1 cellular context compared by ENCODE assay signal in the genomic region with DNA sequence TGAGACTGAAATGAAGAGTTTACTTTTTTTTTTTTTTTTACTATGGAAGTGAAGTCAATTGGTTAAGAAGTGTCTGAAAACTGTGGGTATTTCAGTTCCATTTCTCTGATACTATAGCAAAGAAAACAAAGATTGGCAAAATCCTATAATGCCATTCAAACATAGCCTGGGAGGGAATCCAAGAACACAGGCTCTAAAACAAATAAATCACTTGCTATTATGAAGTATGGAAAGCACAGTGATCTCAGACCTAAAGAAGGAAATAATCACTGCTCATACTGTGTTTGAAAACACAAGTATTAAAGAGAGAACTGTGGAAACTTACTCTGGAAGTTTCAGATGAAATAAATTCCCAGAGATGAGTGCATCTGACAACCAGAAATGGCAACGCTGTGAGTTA.
TF ChIP-seq lines count a peak whose summit lies in the region.

No MANE protein-coding gene starts in this region.

TF ChIP-seq in GM23338, 12 proteins besides CTCF, POLR2A, EP300 and RAD21 (continued from another document):
- TF ChIP-seq, protein P1, sequence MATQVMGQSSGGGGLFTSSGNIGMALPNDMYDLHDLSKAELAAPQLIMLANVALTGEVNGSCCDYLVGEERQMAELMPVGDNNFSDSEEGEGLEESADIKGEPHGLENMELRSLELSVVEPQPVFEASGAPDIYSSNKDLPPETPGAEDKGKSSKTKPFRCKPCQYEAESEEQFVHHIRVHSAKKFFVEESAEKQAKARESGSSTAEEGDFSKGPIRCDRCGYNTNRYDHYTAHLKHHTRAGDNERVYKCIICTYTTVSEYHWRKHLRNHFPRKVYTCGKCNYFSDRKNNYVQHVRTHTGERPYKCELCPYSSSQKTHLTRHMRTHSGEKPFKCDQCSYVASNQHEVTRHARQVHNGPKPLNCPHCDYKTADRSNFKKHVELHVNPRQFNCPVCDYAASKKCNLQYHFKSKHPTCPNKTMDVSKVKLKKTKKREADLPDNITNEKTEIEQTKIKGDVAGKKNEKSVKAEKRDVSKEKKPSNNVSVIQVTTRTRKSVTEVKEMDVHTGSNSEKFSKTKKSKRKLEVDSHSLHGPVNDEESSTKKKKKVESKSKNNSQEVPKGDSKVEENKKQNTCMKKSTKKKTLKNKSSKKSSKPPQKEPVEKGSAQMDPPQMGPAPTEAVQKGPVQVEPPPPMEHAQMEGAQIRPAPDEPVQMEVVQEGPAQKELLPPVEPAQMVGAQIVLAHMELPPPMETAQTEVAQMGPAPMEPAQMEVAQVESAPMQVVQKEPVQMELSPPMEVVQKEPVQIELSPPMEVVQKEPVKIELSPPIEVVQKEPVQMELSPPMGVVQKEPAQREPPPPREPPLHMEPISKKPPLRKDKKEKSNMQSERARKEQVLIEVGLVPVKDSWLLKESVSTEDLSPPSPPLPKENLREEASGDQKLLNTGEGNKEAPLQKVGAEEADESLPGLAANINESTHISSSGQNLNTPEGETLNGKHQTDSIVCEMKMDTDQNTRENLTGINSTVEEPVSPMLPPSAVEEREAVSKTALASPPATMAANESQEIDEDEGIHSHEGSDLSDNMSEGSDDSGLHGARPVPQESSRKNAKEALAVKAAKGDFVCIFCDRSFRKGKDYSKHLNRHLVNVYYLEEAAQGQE (IDR thresholded peaks at IDR 0.05; ENCODE audit: unreplicated experiment) = no peak
- TF ChIP-seq CREB1 (CRISPR knock-in tag; IDR thresholded peaks at IDR 0.05; ENCODE audit: low read depth) (no peak), ETS1 (IDR thresholded peaks at IDR 0.05) (no peak), EZH2phosphoT487 (IDR thresholded peaks at IDR 0.05; ENCODE audit: unreplicated experiment) (no peak), ZNF114 (CRISPR knock-in tag; IDR thresholded peaks at IDR 0.05) (no peak), POLR2AphosphoS5 (IDR thresholded peaks at IDR 0.05; ENCODE audit: low read depth) (no peak), EZH2 (IDR thresholded peaks at IDR 0.05; ENCODE audit: low read depth, unreplicated experiment) (no peak), ZNF331 (CRISPR knock-in tag; IDR thresholded peaks at IDR 0.05; ENCODE audit: low read depth) (no peak)
- TF ChIP-seq, protein P2, sequence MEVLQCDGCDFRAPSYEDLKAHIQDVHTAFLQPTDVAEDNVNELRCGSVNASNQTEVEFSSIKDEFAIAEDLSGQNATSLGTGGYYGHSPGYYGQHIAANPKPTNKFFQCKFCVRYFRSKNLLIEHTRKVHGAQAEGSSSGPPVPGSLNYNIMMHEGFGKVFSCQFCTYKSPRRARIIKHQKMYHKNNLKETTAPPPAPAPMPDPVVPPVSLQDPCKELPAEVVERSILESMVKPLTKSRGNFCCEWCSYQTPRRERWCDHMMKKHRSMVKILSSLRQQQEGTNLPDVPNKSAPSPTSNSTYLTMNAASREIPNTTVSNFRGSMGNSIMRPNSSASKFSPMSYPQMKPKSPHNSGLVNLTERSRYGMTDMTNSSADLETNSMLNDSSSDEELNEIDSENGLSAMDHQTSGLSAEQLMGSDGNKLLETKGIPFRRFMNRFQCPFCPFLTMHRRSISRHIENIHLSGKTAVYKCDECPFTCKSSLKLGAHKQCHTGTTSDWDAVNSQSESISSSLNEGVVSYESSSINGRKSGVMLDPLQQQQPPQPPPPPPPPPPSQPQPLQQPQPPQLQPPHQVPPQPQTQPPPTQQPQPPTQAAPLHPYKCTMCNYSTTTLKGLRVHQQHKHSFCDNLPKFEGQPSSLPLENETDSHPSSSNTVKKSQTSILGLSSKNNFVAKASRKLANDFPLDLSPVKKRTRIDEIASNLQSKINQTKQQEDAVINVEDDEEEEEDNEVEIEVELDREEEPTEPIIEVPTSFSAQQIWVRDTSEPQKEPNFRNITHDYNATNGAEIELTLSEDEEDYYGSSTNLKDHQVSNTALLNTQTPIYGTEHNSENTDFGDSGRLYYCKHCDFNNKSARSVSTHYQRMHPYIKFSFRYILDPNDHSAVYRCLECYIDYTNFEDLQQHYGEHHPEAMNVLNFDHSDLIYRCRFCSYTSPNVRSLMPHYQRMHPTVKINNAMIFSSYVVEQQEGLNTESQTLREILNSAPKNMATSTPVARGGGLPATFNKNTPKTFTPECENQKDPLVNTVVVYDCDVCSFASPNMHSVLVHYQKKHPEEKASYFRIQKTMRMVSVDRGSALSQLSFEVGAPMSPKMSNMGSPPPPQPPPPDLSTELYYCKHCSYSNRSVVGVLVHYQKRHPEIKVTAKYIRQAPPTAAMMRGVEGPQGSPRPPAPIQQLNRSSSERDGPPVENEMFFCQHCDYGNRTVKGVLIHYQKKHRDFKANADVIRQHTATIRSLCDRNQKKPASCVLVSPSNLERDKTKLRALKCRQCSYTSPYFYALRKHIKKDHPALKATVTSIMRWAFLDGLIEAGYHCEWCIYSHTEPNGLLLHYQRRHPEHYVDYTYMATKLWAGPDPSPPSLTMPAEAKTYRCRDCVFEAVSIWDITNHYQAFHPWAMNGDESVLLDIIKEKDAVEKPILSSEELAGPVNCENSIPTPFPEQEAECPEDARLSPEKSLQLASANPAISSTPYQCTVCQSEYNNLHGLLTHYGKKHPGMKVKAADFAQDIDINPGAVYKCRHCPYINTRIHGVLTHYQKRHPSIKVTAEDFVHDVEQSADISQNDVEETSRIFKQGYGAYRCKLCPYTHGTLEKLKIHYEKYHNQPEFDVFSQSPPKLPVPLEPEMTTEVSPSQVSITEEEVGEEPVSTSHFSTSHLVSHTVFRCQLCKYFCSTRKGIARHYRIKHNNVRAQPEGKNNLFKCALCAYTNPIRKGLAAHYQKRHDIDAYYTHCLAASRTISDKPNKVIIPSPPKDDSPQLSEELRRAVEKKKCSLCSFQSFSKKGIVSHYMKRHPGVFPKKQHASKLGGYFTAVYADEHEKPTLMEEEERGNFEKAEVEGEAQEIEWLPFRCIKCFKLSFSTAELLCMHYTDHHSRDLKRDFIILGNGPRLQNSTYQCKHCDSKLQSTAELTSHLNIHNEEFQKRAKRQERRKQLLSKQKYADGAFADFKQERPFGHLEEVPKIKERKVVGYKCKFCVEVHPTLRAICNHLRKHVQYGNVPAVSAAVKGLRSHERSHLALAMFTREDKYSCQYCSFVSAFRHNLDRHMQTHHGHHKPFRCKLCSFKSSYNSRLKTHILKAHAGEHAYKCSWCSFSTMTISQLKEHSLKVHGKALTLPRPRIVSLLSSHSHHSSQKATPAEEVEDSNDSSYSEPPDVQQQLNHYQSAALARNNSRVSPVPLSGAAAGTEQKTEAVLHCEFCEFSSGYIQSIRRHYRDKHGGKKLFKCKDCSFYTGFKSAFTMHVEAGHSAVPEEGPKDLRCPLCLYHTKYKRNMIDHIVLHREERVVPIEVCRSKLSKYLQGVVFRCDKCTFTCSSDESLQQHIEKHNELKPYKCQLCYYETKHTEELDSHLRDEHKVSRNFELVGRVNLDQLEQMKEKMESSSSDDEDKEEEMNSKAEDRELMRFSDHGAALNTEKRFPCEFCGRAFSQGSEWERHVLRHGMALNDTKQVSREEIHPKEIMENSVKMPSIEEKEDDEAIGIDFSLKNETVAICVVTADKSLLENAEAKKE (CRISPR knock-in tag; IDR thresholded peaks at IDR 0.05) = no peak
TF ChIP-seq in GM23338: peak in this region for 0.
